Comparison of ENCODE assay signal across 12 cellular contexts in the genomic region with DNA sequence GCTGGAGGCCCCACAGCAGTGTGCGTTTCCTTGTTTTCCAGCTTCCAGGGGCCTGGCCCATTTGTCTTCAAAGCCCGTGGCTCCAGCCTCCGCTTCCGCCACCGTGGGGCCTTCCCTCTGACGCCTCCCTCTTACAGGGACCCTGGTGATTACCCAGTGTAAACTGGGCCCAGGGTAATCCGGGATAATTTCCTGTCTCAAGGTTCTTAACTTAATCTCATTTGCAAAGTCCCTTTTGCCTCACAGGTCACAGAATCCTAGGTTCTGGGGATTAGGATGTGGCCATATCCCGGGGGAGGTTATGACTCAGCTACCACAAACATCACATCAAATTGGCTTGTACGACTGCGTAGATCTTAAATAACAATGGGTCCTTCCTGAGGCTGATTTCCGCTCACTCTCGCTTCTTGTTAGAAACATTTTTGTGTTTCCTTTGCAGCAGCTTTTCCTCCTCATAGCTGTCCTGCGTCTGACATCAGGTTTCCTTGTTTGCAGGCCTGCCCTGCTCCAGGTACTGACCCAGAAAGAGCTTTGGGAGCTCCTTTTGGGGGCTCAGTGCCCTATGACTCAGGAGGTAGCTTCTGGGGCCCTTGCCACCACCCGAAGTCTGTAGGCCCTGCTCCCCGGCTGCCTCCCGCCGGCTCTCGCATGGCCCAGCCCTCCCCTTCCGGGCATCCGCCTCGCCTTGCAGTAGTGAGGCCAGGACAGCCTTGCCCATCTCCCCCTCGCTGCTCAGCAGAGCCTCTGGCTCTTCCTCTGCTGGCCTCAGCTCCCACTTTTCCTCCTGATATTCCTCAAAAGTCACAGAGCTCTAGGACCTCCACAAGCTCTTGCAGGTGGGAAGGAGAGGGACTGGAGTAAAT.
DNase-seq lines count a peak whose midpoint lies in the region; ATAC-seq and TF ChIP-seq lines count a peak whose summit lies in the region.
"Had no signal": no experiment of that assay in that cellular context is flagged by ENCODE, and none has a peak within 500 bp of the region (broad histone marks: within the 10 kb centered on the region; RNA-seq: fewer than 3 reads in every experiment).

No MANE protein-coding gene starts in this region.

- H3K27ac ChIP-seq in RWPE1 (peak overlapping the region; percentile 61), esophagus muscularis mucosa (replicated peaks in 1 of 4) (peak overlapping the region in 3 of 4 donors; percentile 49 to 69 (median 55)), neural progenitor cell (no peak overlapping the region)
- H3K27ac ChIP-seq: VCaP had no signal

- H3K9me3 ChIP-seq in Caco-2 = no peaks in the 10 kb centered on the region
- peaks cover 0 to 4% (median 0%) of the 10 kb centered on the region in 4 donors for H3K9me3 ChIP-seq in esophagus muscularis mucosa
- H3K9me3 ChIP-seq in neural progenitor cell (ENCODE audit: low read depth) = no peaks in the 10 kb centered on the region

- H2AFZ ChIP-seq in neural progenitor cell (replicated peaks) = peak overlapping the region; percentile 22

- TF ChIP-seq CTCF in Caco-2 (IDR thresholded peaks at IDR 0.05; ENCODE audit: insufficient read depth in 1 of 2, low read depth in 1 of 2, low read length in 1 of 2, severe bottlenecking in 1 of 2, unreplicated experiment in 1 of 2) = no peak
- no peak for TF ChIP-seq CTCF in RWPE1 (conservative IDR thresholded peaks at IDR 0.05; ENCODE audit: low read depth)
- TF ChIP-seq CTCF in esophagus muscularis mucosa (IDR thresholded peaks at IDR 0.05) = no peak
- TF ChIP-seq CTCF in neural progenitor cell (IDR thresholded peaks at IDR 0.05) = no peak

- CTCF ChIA-PET in Caco-2 (lab: Charles Lee) = no interaction called here
- CTCF ChIA-PET in RWPE1 (lab: Yijun Ruan, JAX) = interaction anchor here (0.6 to 0.7 kb wide), 2 partner anchors 232 to 440 kb away, joined by 3 to 4 read pairs; no protein-coding TSS in a partner anchor

- intact Hi-C loops in Caco-2 (cut with micrococcal nuclease; ENCODE audit: unreplicated experiment) (no loop called here), esophagus muscularis mucosa (cut with DNase I) (no loop called here)

- 69% methylated on average over 19 of the region's 22 CpGs for WGBS in esophagus muscularis mucosa

- H3K79me2 ChIP-seq in neural progenitor cell (ENCODE audit: low read depth) = no peaks in the 10 kb centered on the region

- H3K27me3 Mint-ChIP-seq in Caco-2 (ENCODE audit: insufficient read depth, unreplicated experiment) (no peaks in the 10 kb centered on the region), neural progenitor cell (ENCODE audit: insufficient read depth, low read depth) (peaks cover 15% of the 10 kb centered on the region)
- peaks cover 13% of the 10 kb centered on the region for H3K27me3 Mint-ChIP-seq in activated T-cell treated with anti-CD3 and anti-CD28 coated beads, Interleukin-2, amount 50 U/mL, for 24 hours
- H3K27me3 Mint-ChIP-seq: activated naive CD8-positive, alpha-beta T cell treated with anti-CD3 and anti-CD28 coated beads for 36 hours had no signal

- no peak overlapping the region for H3K4me2 ChIP-seq in neural progenitor cell

- DNase-seq in Caco-2 (no peak), RWPE1 (ENCODE audit: low spot score) (peak; percentile 62), esophagus muscularis mucosa (ENCODE audit: extremely low spot score) (peak; percentile 64), neural progenitor cell (ENCODE audit: low spot score) (peak; percentile 53), iPS-NIHi11 (ENCODE audit: low spot score) (no peak), NCI-H69 (lab: John Stamatoyannopoulos, UW) (no peak)
- no peak for DNase-seq in activated T-cell treated with anti-CD3 and anti-CD28 coated beads, Interleukin-2, amount 50 U/mL, for 24 hours
- DNase-seq: activated naive CD8-positive, alpha-beta T cell treated with anti-CD3 and anti-CD28 coated beads for 36 hours; NCI-H226 had no signal

- H3K36me3 ChIP-seq in Caco-2 (ENCODE audit: control insufficient read depth, insufficient read depth, low read length) (no peaks in the 10 kb centered on the region), esophagus muscularis mucosa (no peaks in the 10 kb centered on the region), neural progenitor cell (no peaks in the 10 kb centered on the region)

- H3K4me1 ChIP-seq in Caco-2 = no peaks in the 10 kb centered on the region
- peaks cover 0 to 16% (median 2%) of the 10 kb centered on the region in 4 donors for H3K4me1 ChIP-seq in esophagus muscularis mucosa
- H3K4me1 ChIP-seq in neural progenitor cell = peaks cover 7% of the 10 kb centered on the region

- no peak overlapping the region for H3K9ac ChIP-seq in neural progenitor cell

- H3K9me3 Mint-ChIP-seq in Caco-2 (ENCODE audit: unreplicated experiment) (peaks cover 12% of the 10 kb centered on the region), neural progenitor cell (peaks cover 15% of the 10 kb centered on the region)
- peaks cover 3% of the 10 kb centered on the region for H3K9me3 Mint-ChIP-seq in activated T-cell treated with anti-CD3 and anti-CD28 coated beads, Interleukin-2, amount 50 U/mL, for 24 hours

- POLR2A ChIA-PET in Caco-2 (lab: Charles Lee) = no interaction called here
- POLR2A ChIA-PET in RWPE1 (lab: Yijun Ruan, JAX; ENCODE audit: low non-redundant PET) = no interaction called here

- H3F3A ChIP-seq in neural progenitor cell (ENCODE audit: low read depth) = peaks cover 24% of the 10 kb centered on the region

- no TSS peak for BruUV-seq in Caco-2 (replicated peaks; lab: Mats Ljungman, UMichigan)

- H3K4me3 ChIP-seq in Caco-2 (ENCODE audit: low read depth, low read length) (no peak overlapping the region), esophagus muscularis mucosa (no peak overlapping the region), neural progenitor cell (no peak overlapping the region)
- H3K4me3 ChIP-seq: GM12878 had no signal

- no peaks in the 10 kb centered on the region for H3K27me3 ChIP-seq in Caco-2 (replicated peaks; ENCODE audit: control insufficient read depth, insufficient read depth, low read length)
- no peaks in the 10 kb centered on the region for H3K27me3 ChIP-seq in esophagus muscularis mucosa
- no peaks in the 10 kb centered on the region for H3K27me3 ChIP-seq in neural progenitor cell

- H3K4me1 Mint-ChIP-seq in Caco-2 (ENCODE audit: low read depth, unreplicated experiment) = no peaks in the 10 kb centered on the region
- peaks cover 31% of the 10 kb centered on the region for H3K4me1 Mint-ChIP-seq in neural progenitor cell
- peaks cover 1% of the 10 kb centered on the region for H3K4me1 Mint-ChIP-seq in activated T-cell treated with anti-CD3 and anti-CD28 coated beads, Interleukin-2, amount 50 U/mL, for 24 hours (ENCODE audit: low read depth)
- H3K4me1 Mint-ChIP-seq: activated naive CD8-positive, alpha-beta T cell treated with anti-CD3 and anti-CD28 coated beads for 36 hours had no signal

- H3K4me3 Mint-ChIP-seq in Caco-2 (ENCODE audit: unreplicated experiment) (no peak overlapping the region), neural progenitor cell (no peak overlapping the region)
- H3K4me3 Mint-ChIP-seq in activated T-cell treated with anti-CD3 and anti-CD28 coated beads, Interleukin-2, amount 50 U/mL, for 24 hours = no peak overlapping the region
- H3K4me3 Mint-ChIP-seq: activated naive CD8-positive, alpha-beta T cell treated with anti-CD3 and anti-CD28 coated beads for 36 hours had no signal

- no peak for ATAC-seq in HG03342 (IDR thresholded peaks at IDR 0.05; ENCODE audit: unreplicated experiment)
- ATAC-seq: GM12878 had no signal

- no peak for TF ChIP-seq POLR2A in esophagus muscularis mucosa (IDR thresholded peaks at IDR 0.05; ENCODE audit: low read depth)

- H3K36me3 Mint-ChIP-seq in Caco-2 (ENCODE audit: insufficient read depth, unreplicated experiment) (no peaks in the 10 kb centered on the region), neural progenitor cell (no peaks in the 10 kb centered on the region)
- no peaks in the 10 kb centered on the region for H3K36me3 Mint-ChIP-seq in activated T-cell treated with anti-CD3 and anti-CD28 coated beads, Interleukin-2, amount 50 U/mL, for 24 hours (ENCODE audit: low read depth)
- H3K36me3 Mint-ChIP-seq: activated naive CD8-positive, alpha-beta T cell treated with anti-CD3 and anti-CD28 coated beads for 36 hours had no signal

- TF ChIP-seq EP300 in esophagus muscularis mucosa (IDR thresholded peaks at IDR 0.05) = no peak

- H3K27ac Mint-ChIP-seq in Caco-2 (ENCODE audit: unreplicated experiment) (peak overlapping the region; percentile 44), neural progenitor cell (peak overlapping the region; percentile 47)
- H3K27ac Mint-ChIP-seq in activated T-cell treated with anti-CD3 and anti-CD28 coated beads, Interleukin-2, amount 50 U/mL, for 24 hours = no peak overlapping the region
- H3K27ac Mint-ChIP-seq: activated naive CD8-positive, alpha-beta T cell treated with anti-CD3 and anti-CD28 coated beads for 36 hours had no signal

- no peaks in the 10 kb centered on the region for H4K20me1 ChIP-seq in neural progenitor cell (ENCODE audit: low read depth)

Comparison
In these comparisons a context has a peak if more than half of its experiments do, and no peak if none do; other contexts are left out.
1. DNase-seq: peak in RWPE1 (single experiment), esophagus muscularis mucosa (single experiment) and neural progenitor cell (single experiment); none in Caco-2 (0 of 2), iPS-NIHi11 (single experiment), activated T-cell treated with anti-CD3 and anti-CD28 coated beads, Interleukin-2, amount 50 U/mL, for 24 hours (single experiment) and NCI-H69 (single experiment).